9 cellular contexts compared by ENCODE assay signal in the genomic region with DNA sequence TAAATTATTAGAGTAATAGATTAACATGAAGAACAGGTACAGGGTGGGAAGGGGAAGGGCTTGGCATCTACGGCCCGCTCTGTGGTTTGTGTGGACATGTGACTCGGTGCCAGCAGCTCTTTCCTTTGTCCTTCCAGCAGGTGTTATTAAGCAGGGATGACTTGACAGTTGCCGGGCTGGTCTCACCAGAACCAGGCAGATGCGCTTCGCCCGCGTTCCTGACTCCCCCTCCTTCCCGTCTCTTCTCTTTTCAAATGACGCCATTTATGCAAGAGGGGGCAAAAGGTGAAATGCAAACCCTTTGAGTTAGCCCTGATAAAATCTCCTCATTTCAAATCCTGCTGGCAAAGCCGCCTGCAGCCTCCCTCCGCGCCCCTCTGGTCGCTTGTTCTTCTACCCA. TPM values are rescaled to one million over a fixed set of nuclear protein-coding genes. Genes with fewer than 3 reads are reported as not detected.
DNase-seq lines count a peak whose midpoint lies in the region; ATAC-seq and TF ChIP-seq lines count a peak whose summit lies in the region.
"Had no signal": no experiment of that assay in that cellular context is flagged by ENCODE, and none has a peak within 500 bp of the region (broad histone marks: within the 10 kb centered on the region; RNA-seq: fewer than 3 reads in every experiment).

No MANE protein-coding gene starts in this region.

- no peaks in the 10 kb centered on the region for H3K27me3 ChIP-seq in testis
- H3K27me3 ChIP-seq: dorsolateral prefrontal cortex had no signal

- intact Hi-C loops in testis (cut with DNase I; ENCODE audit: low total_unique reads) = no loop called here
- intact Hi-C loops in left cardiac atrium (cut with DNase I) = no loop called here

- 69% methylated on average over 14 of the region's 14 CpGs for WGBS in testis, 2 donors

- H3K27ac ChIP-seq in testis = no peak overlapping the region

- no peaks in the 10 kb centered on the region for H3K36me3 ChIP-seq in testis (ENCODE audit: low read depth, missing control alignments)

- TF ChIP-seq POLR2A in testis (IDR thresholded peaks at IDR 0.05) = no peak

- no peaks in the 10 kb centered on the region for H3K9me3 ChIP-seq in testis

- ATAC-seq in left cardiac atrium (no peak), GM18519 (IDR thresholded peaks at IDR 0.05; ENCODE audit: low FRiP score, unreplicated experiment) (no peak), GM21717 (IDR thresholded peaks at IDR 0.05; ENCODE audit: unreplicated experiment) (no peak)

- no peak overlapping the region for H3K4me3 ChIP-seq in testis
- H3K4me3 ChIP-seq: dorsolateral prefrontal cortex had no signal

- no peak for TF ChIP-seq CTCF in testis (IDR thresholded peaks at IDR 0.05)

- no peaks in the 10 kb centered on the region for H3K4me1 ChIP-seq in testis

- DNase-seq in stimulated activated CD4-positive, alpha-beta T cell treated with anti-CD3 and anti-CD28 coated beads, Interleukin-4, amount 100 ng/mL, for 24 hours = peak; percentile 27
- no peak for DNase-seq in stimulated activated CD4-positive, alpha-beta T cell treated with anti-CD3 and anti-CD28 coated beads, Interleukin-2, amount 100 ng/mL, for 48 hours
- DNase-seq in SW480 (ENCODE audit: low spot score) = peak; percentile 86
- peak; percentile 17 for DNase-seq in effector CD8-positive, alpha-beta T cell (lab: John Stamatoyannopoulos, UW)
- no peak for DNase-seq in testis
- DNase-seq in left cardiac atrium = no peak

RNA-seq across cellular contexts. Expression of gene MGAT4A, which starts 38.9 kb away (rescaled TPM):
- 10 to 100 TPM; 13.8 to 13.9 TPM for total RNA-seq in testis
- polyA plus RNA-seq in testis (ENCODE audit: insufficient read depth, low read depth, low replicate concordance) = 12.1 TPM
- 10 to 100 TPM; 28.2 to 41.6 TPM for total RNA-seq in left cardiac atrium

Comparison
In these comparisons a context has a peak if more than half of its experiments do, and no peak if none do; other contexts are left out.
1. DNase-seq: peak in stimulated activated CD4-positive, alpha-beta T cell treated with anti-CD3 and anti-CD28 coated beads, Interleukin-4, amount 100 ng/mL, for 24 hours (single experiment), SW480 (single experiment) and effector CD8-positive, alpha-beta T cell (single experiment); none in stimulated activated CD4-positive, alpha-beta T cell treated with anti-CD3 and anti-CD28 coated beads, Interleukin-2, amount 100 ng/mL, for 48 hours (0 of 2), testis (single experiment) and left cardiac atrium (single experiment).